18 cellular contexts compared by ENCODE assay signal in the genomic region with DNA sequence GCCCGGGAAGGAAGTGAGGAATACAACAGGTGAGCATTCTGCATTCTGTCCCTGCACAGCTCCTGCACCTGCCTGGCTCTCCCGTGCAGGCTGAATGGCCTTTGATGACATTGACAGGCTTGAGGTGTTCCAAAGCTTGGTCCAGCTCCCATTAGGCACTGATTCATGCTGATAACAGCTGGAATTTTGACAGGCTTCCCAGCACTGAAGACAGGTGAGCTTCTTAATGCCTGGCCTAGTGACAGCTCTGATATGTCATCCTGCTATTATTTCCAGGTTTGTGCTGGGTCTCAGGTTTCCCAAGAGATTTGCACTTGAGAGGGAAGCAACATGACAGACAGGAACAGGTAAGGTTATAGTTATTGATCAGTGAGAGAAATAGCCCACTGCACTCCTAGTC. TPM values are rescaled to one million over a fixed set of nuclear protein-coding genes. Genes with fewer than 3 reads are reported as not detected.
DNase-seq lines count a peak whose midpoint lies in the region; ATAC-seq and TF ChIP-seq lines count a peak whose summit lies in the region.
"Had no signal": no experiment of that assay in that cellular context is flagged by ENCODE, and none has a peak within 500 bp of the region (broad histone marks: within the 10 kb centered on the region; RNA-seq: fewer than 3 reads in every experiment).

No MANE protein-coding gene starts in this region.

- peak overlapping the region; percentile 35 for H3K27ac ChIP-seq in neural cell (ENCODE audit: low read length)
- H3K27ac ChIP-seq: BLaER1 treated with 17β-estradiol and CSF1 and Interleukin-3, amounts not matched to agents 10 nM and 100 nM had no signal

- TF ChIP-seq CTCF in neural cell (IDR thresholded peaks at IDR 0.05; ENCODE audit: poor library complexity, severe bottlenecking): no peak

- no peaks in the 10 kb centered on the region for H3K9me3 ChIP-seq in neural cell (ENCODE audit: low read length)
- H3K9me3 ChIP-seq: SK-N-SH had no signal

- H3K79me2 ChIP-seq in neural cell (replicated peaks; ENCODE audit: insufficient read depth, low read length): no peaks in the 10 kb centered on the region

- H2AFZ ChIP-seq in neural cell (ENCODE audit: low read depth, low read length): no peak overlapping the region

- H3K36me3 ChIP-seq in neural cell (ENCODE audit: insufficient read depth, low read length): no peaks in the 10 kb centered on the region
- H3K36me3 ChIP-seq: BLaER1 treated with 17β-estradiol and CSF1 and Interleukin-3, amounts not matched to agents 10 nM and 100 nM had no signal

- ATAC-seq in activated CD4-positive, CD25-positive, alpha-beta regulatory T cell treated with anti-CD3 and anti-CD28 coated beads, Interleukin-2, amount 50 U/mL, for 24 hours: no peak
- no peak for ATAC-seq in GM19035 (IDR thresholded peaks at IDR 0.05; ENCODE audit: unreplicated experiment)
- ATAC-seq: Panc1 had no signal

- peak; percentile 10 for DNase-seq in NCI-H1092 treated with DMSO at 0.1 percent for 48 hours (lab: John Stamatoyannopoulos, UW)
- DNase-seq in NCI-H1092 (lab: John Stamatoyannopoulos, UW): no peak
- peak; percentile 57 for DNase-seq in NCI-H2029 treated with DMSO at 0.1 percent for 48 hours (lab: John Stamatoyannopoulos, UW)
- peak; percentile 80 for DNase-seq in NCI-H69 (lab: John Stamatoyannopoulos, UW)
- DNase-seq in NOMO-1 treated with DMSO at 0.1 percent for 48 hours (lab: John Stamatoyannopoulos, UW; ENCODE audit: unreplicated experiment): no peak
- DNase-seq: 8988T, DND-41, GDM1, MV-4-11, NCI-H2107, NCI-H524 treated with DMSO at 0.1 percent for 48 hours, Right ventricle myocardium superior, SK-N-SH had no signal

- no peak overlapping the region for H3K4me3 ChIP-seq in neural cell (ENCODE audit: low read length)
- H3K4me3 ChIP-seq: BLaER1 treated with 17β-estradiol and CSF1 and Interleukin-3, amounts not matched to agents 10 nM and 100 nM had no signal

- no peak overlapping the region for H3K9ac ChIP-seq in neural cell (ENCODE audit: low read length)
- H3K9ac ChIP-seq: BLaER1 treated with 17β-estradiol and CSF1 and Interleukin-3, amounts not matched to agents 10 nM and 100 nM; SK-N-SH had no signal

- no peak overlapping the region for H3K4me2 ChIP-seq in neural cell (ENCODE audit: low read length)
- H3K4me2 ChIP-seq: BLaER1 treated with 17β-estradiol and CSF1 and Interleukin-3, amounts not matched to agents 10 nM and 100 nM; SK-N-SH had no signal

- no peak for TF ChIP-seq RAD21 in neural cell (conservative IDR thresholded peaks at IDR 0.05)

- no peaks in the 10 kb centered on the region for H3K27me3 ChIP-seq in neural cell (ENCODE audit: insufficient read depth, low read depth, low read length)
- H3K27me3 ChIP-seq: BLaER1 treated with 17β-estradiol and CSF1 and Interleukin-3, amounts not matched to agents 10 nM and 100 nM had no signal

- no peaks in the 10 kb centered on the region for H3F3A ChIP-seq in neural cell (ENCODE audit: insufficient read depth, low read length, poor library complexity, severe bottlenecking)

- TF ChIP-seq EP300 in neural cell (conservative IDR thresholded peaks at IDR 0.05; ENCODE audit: poor library complexity, severe bottlenecking): peak; percentile 94

- H4K20me1 ChIP-seq in neural cell (ENCODE audit: insufficient read depth): no peaks in the 10 kb centered on the region
- H4K20me1 ChIP-seq: BLaER1 treated with 17β-estradiol and CSF1 and Interleukin-3, amounts not matched to agents 10 nM and 100 nM had no signal

- H3K9me2 ChIP-seq in neural cell (ENCODE audit: insufficient read depth, low read length): no peaks in the 10 kb centered on the region
- H3K9me2 ChIP-seq: SK-N-SH had no signal

TF ChIP-seq in neural cell, 6 proteins besides CTCF, POLR2A, EP300 and RAD21:
- TF ChIP-seq TAF1 (IDR thresholded peaks at IDR 0.05; ENCODE audit: low read depth) (no peak), SMC3 (conservative IDR thresholded peaks at IDR 0.05; ENCODE audit: poor library complexity) (no peak), POLR2AphosphoS5 (IDR thresholded peaks at IDR 0.05) (peak; percentile 81), MXI1 (conservative IDR thresholded peaks at IDR 0.05; ENCODE audit: poor library complexity, severe bottlenecking) (no peak), EZH2 (IDR thresholded peaks at IDR 0.05; ENCODE audit: borderline replicate concordance, insufficient read depth, low read length, poor library complexity, severe bottlenecking) (no peak)
- TF ChIP-seq, protein P1, sequence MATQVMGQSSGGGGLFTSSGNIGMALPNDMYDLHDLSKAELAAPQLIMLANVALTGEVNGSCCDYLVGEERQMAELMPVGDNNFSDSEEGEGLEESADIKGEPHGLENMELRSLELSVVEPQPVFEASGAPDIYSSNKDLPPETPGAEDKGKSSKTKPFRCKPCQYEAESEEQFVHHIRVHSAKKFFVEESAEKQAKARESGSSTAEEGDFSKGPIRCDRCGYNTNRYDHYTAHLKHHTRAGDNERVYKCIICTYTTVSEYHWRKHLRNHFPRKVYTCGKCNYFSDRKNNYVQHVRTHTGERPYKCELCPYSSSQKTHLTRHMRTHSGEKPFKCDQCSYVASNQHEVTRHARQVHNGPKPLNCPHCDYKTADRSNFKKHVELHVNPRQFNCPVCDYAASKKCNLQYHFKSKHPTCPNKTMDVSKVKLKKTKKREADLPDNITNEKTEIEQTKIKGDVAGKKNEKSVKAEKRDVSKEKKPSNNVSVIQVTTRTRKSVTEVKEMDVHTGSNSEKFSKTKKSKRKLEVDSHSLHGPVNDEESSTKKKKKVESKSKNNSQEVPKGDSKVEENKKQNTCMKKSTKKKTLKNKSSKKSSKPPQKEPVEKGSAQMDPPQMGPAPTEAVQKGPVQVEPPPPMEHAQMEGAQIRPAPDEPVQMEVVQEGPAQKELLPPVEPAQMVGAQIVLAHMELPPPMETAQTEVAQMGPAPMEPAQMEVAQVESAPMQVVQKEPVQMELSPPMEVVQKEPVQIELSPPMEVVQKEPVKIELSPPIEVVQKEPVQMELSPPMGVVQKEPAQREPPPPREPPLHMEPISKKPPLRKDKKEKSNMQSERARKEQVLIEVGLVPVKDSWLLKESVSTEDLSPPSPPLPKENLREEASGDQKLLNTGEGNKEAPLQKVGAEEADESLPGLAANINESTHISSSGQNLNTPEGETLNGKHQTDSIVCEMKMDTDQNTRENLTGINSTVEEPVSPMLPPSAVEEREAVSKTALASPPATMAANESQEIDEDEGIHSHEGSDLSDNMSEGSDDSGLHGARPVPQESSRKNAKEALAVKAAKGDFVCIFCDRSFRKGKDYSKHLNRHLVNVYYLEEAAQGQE (IDR thresholded peaks at IDR 0.05; ENCODE audit: borderline replicate concordance): peak; percentile 76
TF ChIP-seq in neural cell: peak in this region for 2.

RNA-seq across cellular contexts. Expression of a gene that starts 58.0 kb away (rescaled TPM):
- not detected in 2 replicates for polyA plus RNA-seq in neural cell
- not detected in 2 replicates for polyA minus RNA-seq in neural cell
- polyA plus RNA-seq: SK-N-SH had no signal

Comparison
In these comparisons a context has a peak if more than half of its experiments do, and no peak if none do; other contexts are left out.
1. DNase-seq: peak in NCI-H1092 treated with DMSO at 0.1 percent for 48 hours (single experiment), NCI-H2029 treated with DMSO at 0.1 percent for 48 hours (single experiment) and NCI-H69 (single experiment); none in NCI-H1092 (single experiment) and NOMO-1 treated with DMSO at 0.1 percent for 48 hours (single experiment).